26 cellular contexts compared by ENCODE assay signal in genomic region chr17:62664336-62665120, GRCh38. TPM values are rescaled to one million over a fixed set of nuclear protein-coding genes. Genes with fewer than 3 reads are reported as not detected.
DNase-seq lines count a peak whose midpoint lies in the region; ATAC-seq, FAIRE-seq and TF ChIP-seq lines count a peak whose summit lies in the region.
"Had no signal": no experiment of that assay in that cellular context is flagged by ENCODE, and none has a peak within 500 bp of the region (broad histone marks: within the 10 kb centered on the region; RNA-seq: fewer than 3 reads in every experiment).

No MANE protein-coding gene starts in this region.

- no peak for TF ChIP-seq POLR2A in K562 (conservative IDR thresholded peaks at IDR 0.05)

- H3K4me3 ChIP-seq in K562 (no peak overlapping the region), trophoblast cell (ENCODE audit: low read depth, low read length) (peak overlapping the region; percentile 27)
- H3K4me3 ChIP-seq: HAP-1, SJCRH30 had no signal

- H2BK12ac ChIP-seq in trophoblast cell (ENCODE audit: low read length), result no peak overlapping the region

- no peak overlapping the region for H2BK120ac ChIP-seq in trophoblast cell (ENCODE audit: insufficient read depth, low read length, poor library complexity)

- no peak overlapping the region for H2AK5ac ChIP-seq in trophoblast cell (ENCODE audit: low read length)

- no peak overlapping the region for H3K18ac ChIP-seq in trophoblast cell (ENCODE audit: low read length)

- H3K4me2 ChIP-seq in K562 (ENCODE audit: insufficient read depth, low read length) (no peak overlapping the region), trophoblast cell (ENCODE audit: low read length) (no peak overlapping the region)

- no peaks in the 10 kb centered on the region for H3K9me3 ChIP-seq in K562 (replicated peaks; ENCODE audit: control insufficient read depth, insufficient read depth, low read depth, low read length)
- H3K9me3 ChIP-seq in trophoblast cell (ENCODE audit: insufficient read depth, low read depth, low read length), result peaks cover 3% of the 10 kb centered on the region
- H3K9me3 ChIP-seq: HAP-1 had no signal

- H3K79me2 ChIP-seq in K562 (ENCODE audit: control insufficient read depth, insufficient read depth, low read length) (no peaks in the 10 kb centered on the region), trophoblast cell (ENCODE audit: control insufficient read depth, insufficient read depth, low read length, poor library complexity) (no peaks in the 10 kb centered on the region)

- no TSS peak for BruUV-seq in K562 (replicated peaks; lab: Mats Ljungman, UMichigan)

- H4K20me1 ChIP-seq in K562 (replicated peaks; ENCODE audit: control insufficient read depth, insufficient read depth, low read length), result no peaks in the 10 kb centered on the region

- DNase-seq in activated effector memory CD4-positive, alpha-beta T cell treated with anti-CD3 and anti-CD28 coated beads, Interleukin-2, amount 50 U/mL, for 16 hours, result peak; percentile 19
- no peak for DNase-seq in activated effector memory CD4-positive, alpha-beta T cell treated with Interleukin-2 at 50 U/mL for 16 hours
- DNase-seq in K562 (ENCODE audit: extremely low read depth in 1 of 4, low spot score in 3 of 4), result no peak
- DNase-seq in trophoblast cell, result no peak
- no peak for DNase-seq in GM19240 (ENCODE audit: insufficient read length, low spot score)
- DNase-seq in NCI-H82 treated with DMSO at 0.1 percent for 48 hours (lab: John Stamatoyannopoulos, UW; ENCODE audit: unreplicated experiment), result no peak
- no peak for DNase-seq in NCI-H1417 (lab: John Stamatoyannopoulos, UW)
- DNase-seq: 8988T; ACHN; CD4-positive, CD25-positive, alpha-beta regulatory T cell; DMS53; GOT3; HFFc6; NCI-H1048; NCI-H1417 treated with DMSO at 0.1 percent for 48 hours; NCI-H187; NCI-H2081 treated with DMSO at 0.1 percent for 48 hours; NCI-H2171; NCI-H345; NCI-H524; NCI-H748 treated with DMSO at 0.1 percent for 48 hours; PC-3; SJCRH30 had no signal

- CTCF ChIA-PET in K562 (lab: Yijun Ruan, JAX; ENCODE audit: low intra/inter-chr PET ratio), result no interaction called here

- intact Hi-C loops in K562 (cut with micrococcal nuclease), result no loop called here

- in situ Hi-C loops in K562 (cut with MboI), result no loop called here

- H4K8ac ChIP-seq in trophoblast cell (ENCODE audit: low read depth, low read length), result no peak overlapping the region

- H3K27ac ChIP-seq in K562 (ENCODE audit: extremely low read depth, low read depth, low read length) (no peak overlapping the region), trophoblast cell (ENCODE audit: low read depth, low read length) (no peak overlapping the region)
- H3K27ac ChIP-seq: SJCRH30 had no signal

- no peak overlapping the region for H4K91ac ChIP-seq in trophoblast cell (ENCODE audit: low read depth, low read length)

- H3K36me3 ChIP-seq in K562 (ENCODE audit: control insufficient read depth, insufficient read depth, low read length) (no peaks in the 10 kb centered on the region), trophoblast cell (ENCODE audit: control insufficient read depth in 1 of 2, insufficient read depth in 2 of 2, low read length in 2 of 2) (peaks cover 35 to 38% of the 10 kb centered on the region in 2 experiments)
- H3K36me3 ChIP-seq: HAP-1, SJCRH30 had no signal

- ATAC-seq in K562, result no peak
- ATAC-seq: PC-3, Right ventricle myocardium inferior, SK-N-SH treated with all-trans-retinoic acid at 6 μM for 48 hours had no signal

- no peak for TF ChIP-seq EP300 in K562 (IDR thresholded peaks at IDR 0.05; ENCODE audit: low read length)

- H2AFZ ChIP-seq in K562 (ENCODE audit: low read depth, low read length) (no peak overlapping the region), trophoblast cell (ENCODE audit: insufficient read depth, low read length, poor library complexity) (no peak overlapping the region)

- TF ChIP-seq RAD21 in K562 (CRISPR knock-in tag; conservative IDR thresholded peaks at IDR 0.05 in 1 of 2, IDR thresholded peaks at IDR 0.05 in 1 of 2), result no peak

- no peak overlapping the region for H2BK5ac ChIP-seq in trophoblast cell (ENCODE audit: low read depth, low read length, poor library complexity)

- no peak overlapping the region for H3K23ac ChIP-seq in trophoblast cell (ENCODE audit: low read length)

- no peak overlapping the region for H3K14ac ChIP-seq in trophoblast cell (ENCODE audit: low read length)

- H3K79me1 ChIP-seq in trophoblast cell (ENCODE audit: low read length), result no peaks in the 10 kb centered on the region

- H3K27me3 ChIP-seq in K562 (ENCODE audit: control insufficient read depth in 2 of 2, insufficient read depth in 2 of 2, low read length in 2 of 2) (peaks cover 3 to 11% of the 10 kb centered on the region in 2 experiments; a peak in 3 of 5 replicates), trophoblast cell (ENCODE audit: insufficient read depth, low read length) (no peaks in the 10 kb centered on the region)
- H3K27me3 ChIP-seq: SJCRH30 had no signal

- no peak overlapping the region for H4K12ac ChIP-seq in trophoblast cell (ENCODE audit: low read depth, low read length)

- 60% methylated on average over 24 of the region's 25 CpGs for WGBS in K562 (ENCODE audit: insufficient coverage, low coverage, missing lambda C conversion rate)
- no CpG with 5 or more reads among the region's 25 CpGs for WGBS in trophoblast cell (ENCODE audit: extremely low coverage, insufficient coverage, insufficient read length)

- no peak for TF ChIP-seq CTCF in K562 (IDR thresholded peaks at IDR 0.05 in 2 of 3, conservative IDR thresholded peaks at IDR 0.05 in 1 of 3; ENCODE audit: insufficient read depth in 2 of 3, low read depth in 1 of 3, low read length in 3 of 3)

- POLR2A ChIA-PET in K562 (lab: Yijun Ruan, JAX), result no interaction called here

- no peaks in the 10 kb centered on the region for H3K9me1 ChIP-seq in K562 (ENCODE audit: control insufficient read depth, insufficient read depth, low read length)

- H3K4ac ChIP-seq in trophoblast cell (ENCODE audit: low read depth, low read length), result no peak overlapping the region

- FAIRE-seq in K562 (lab: Jason Lieb, UNC), result no peak

- H3K4me1 ChIP-seq in K562 (replicated peaks in 1 of 2; ENCODE audit: control insufficient read depth in 2 of 2, insufficient read depth in 2 of 2, low read length in 2 of 2) (peaks cover 0 to 25% of the 10 kb centered on the region in 2 experiments; a peak in 2 of 5 replicates), trophoblast cell (ENCODE audit: control insufficient read depth in 1 of 2, insufficient read depth in 2 of 2, low read length in 2 of 2) (no peaks in the 10 kb centered on the region)
- H3K4me1 ChIP-seq: HAP-1, SJCRH30 had no signal

- no peak overlapping the region for H3K9ac ChIP-seq in K562 (ENCODE audit: insufficient read depth in 1 of 2, low read depth in 2 of 2, low read length in 2 of 2)
- H3K9ac ChIP-seq in trophoblast cell (ENCODE audit: low read length), result no peak overlapping the region

TF ChIP-seq in K562, 482 proteins besides CTCF, POLR2A, EP300 and RAD21:
- no peak for TF ChIP-seq MLX (CRISPR knock-in tag; conservative IDR thresholded peaks at IDR 0.05)
- TF ChIP-seq CBFB (CRISPR knock-in tag; IDR thresholded peaks at IDR 0.05), result 0 out of 2 replicates have a peak, but pooled peaks have one; percentile 32
TF ChIP-seq in K562: peak in this region for 1.

RNA-seq across cellular contexts. Expression of gene MRC2, which starts 37.1 kb away (rescaled TPM):
- total RNA-seq in K562 (2011; cell fraction: chromatin; rRNA removed; ENCODE audit: low replicate concordance), result 13.5 and 48.4 TPM in 2 replicates
- 54.0 and 59.1 TPM in 2 replicates for total RNA-seq in K562 (2011; cell fraction: nucleolus; rRNA removed)
- 25.0 and 27.9 TPM in 2 replicates for total RNA-seq in K562 (2011; cell fraction: nucleoplasm; rRNA removed)
- total RNA-seq in K562 (2014; rRNA removed) (11.5 and 19.9 TPM in 2 replicates), K562 (2014; rRNA removed; fragmentation: Illumina TruSeq; extraction: Trizol) (2.7 and 4.1 TPM in 2 replicates), K562 (2015; rRNA removed; fragmentation: Illumina TruSeq; extraction: Trizol) (3.8 and 4.1 TPM in 2 replicates), K562 (2021) (10.8 and 11.0 TPM in 2 replicates)
- polyA plus RNA-seq in K562 (2011; rRNA removed) (9.0 and 9.2 TPM in 2 replicates), K562 (2014; fragmentation: Illumina TruSeq; extraction: Trizol) (6.6 and 9.7 TPM in 2 replicates), K562 (2014; fragmentation: Nextera tagmentation; extraction: Ambion mirVana) (under 1 TPM; 0.28 to 0.34 TPM), K562 (2014; rRNA removed) (8.1 and 11.3 TPM in 2 replicates)
- polyA plus RNA-seq in K562 (2011; cell fraction: cytosol; rRNA removed), result 5.1 and 16.1 TPM in 2 replicates
- polyA plus RNA-seq in K562 (2011; cell fraction: nucleus; rRNA removed), result 26.9 and 53.0 TPM in 2 replicates
- 15.9 and 30.3 TPM in 2 replicates for polyA plus RNA-seq in K562 (2012)
- 2.5 and 7.6 TPM in 2 replicates for polyA minus RNA-seq in K562 (2011; rRNA and poly(A)+ RNA removed)
- polyA minus RNA-seq in K562 (2011; cell fraction: cytosol; rRNA and poly(A)+ RNA removed), result 7.0 and 7.5 TPM in 2 replicates
- 11.7 and 12.7 TPM in 2 replicates for polyA minus RNA-seq in K562 (2011; cell fraction: nucleus; rRNA and poly(A)+ RNA removed)
- polyA plus RNA-seq in trophoblast cell (2013), result 70.3 and 73.6 TPM in 2 replicates
